Comparison of ENCODE assay signal across 8 cellular contexts in the genomic region with DNA sequence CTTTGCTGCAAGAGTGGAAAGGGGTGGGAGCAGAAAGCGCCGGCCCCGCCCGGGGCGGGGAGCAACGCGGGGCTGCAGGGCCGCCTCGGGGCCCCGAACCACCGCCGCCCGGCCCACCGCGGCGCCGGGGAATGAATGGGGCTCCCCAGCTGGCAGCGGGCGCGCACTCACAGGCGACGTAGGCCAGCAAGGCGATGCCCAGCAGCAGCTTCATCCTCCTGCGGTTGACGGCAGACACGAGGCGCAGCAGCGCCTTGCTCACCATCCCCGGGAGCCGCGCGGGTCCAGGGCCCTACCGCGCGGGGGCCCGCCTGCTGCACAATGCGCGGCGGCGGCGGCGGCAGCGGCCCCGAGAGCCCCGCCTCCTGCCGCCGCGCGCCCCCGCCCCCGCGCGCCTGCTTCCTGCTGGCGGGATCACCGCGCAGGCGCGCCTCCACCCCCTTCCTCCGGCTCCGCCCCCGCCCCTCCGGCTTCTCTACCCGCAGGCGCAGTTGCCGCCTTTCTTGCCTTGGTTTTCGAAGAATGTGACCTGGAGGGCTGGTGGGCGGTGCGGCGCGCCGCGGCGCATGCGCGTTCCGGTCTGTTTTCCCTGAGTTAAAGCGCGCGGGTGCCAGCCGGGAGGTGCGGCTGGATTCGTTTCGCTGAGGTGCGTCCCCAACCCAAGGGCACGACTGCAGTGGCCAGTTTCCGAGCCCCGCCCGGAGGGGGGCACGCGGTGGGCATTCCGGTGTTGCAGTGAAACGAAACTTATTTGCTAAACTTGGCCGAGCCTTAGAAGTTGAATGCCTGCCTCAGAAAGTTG. TPM values are rescaled to one million over a fixed set of nuclear protein-coding genes. Genes with fewer than 3 reads are reported as not detected.
DNase-seq lines count a peak whose midpoint lies in the region; ATAC-seq and TF ChIP-seq lines count a peak whose summit lies in the region.

Gene UXS1 (minus strand): TSS at position 325 of the 802 bp plus-strand sequence. CDS start 60 bp downstream, at position 265.

- H3K4me1 ChIP-seq in RWPE2 (ENCODE audit: insufficient read depth, poor library complexity, severe bottlenecking), result peaks cover 11% of the 10 kb centered on the region

- no peaks in the 10 kb centered on the region for H3K27me3 ChIP-seq in RWPE2 (ENCODE audit: insufficient read depth, poor library complexity, severe bottlenecking)

- DNase-seq in Daoy (ENCODE audit: low read depth) (peak; percentile 97), H4 (ENCODE audit: low spot score) (peak; percentile 93), LoVo (ENCODE audit: low spot score) (peak; percentile 97), RWPE2 (ENCODE audit: low spot score) (peak; percentile 94), fibroblast of peridontal ligament (ENCODE audit: extremely low read depth) (peak; percentile 95)
- DNase-seq in activated T-helper 9 cell treated with anti-CD3 and anti-CD28 coated beads, Interleukin-2, amount 50 U/mL, for 16 hours (ENCODE audit: low read depth), result peak; percentile 99
- DNase-seq in natural killer cell treated with Interleukin-12 subunit alpha and Interleukin-12 subunit beta and Interleukin-15 and Interleukin-18, amount 100 ng/mL, for 72 hours (ENCODE audit: low spot score), result peak; percentile 98
- DNase-seq in stimulated activated naive CD8-positive, alpha-beta T cell treated with anti-CD3 and anti-CD28 coated beads, Interleukin-15, Interleukin-2, amounts not matched to agents 100 U/mL and 50 U/mL, for 24 hours, result peak; percentile 99

- no peak for TF ChIP-seq CTCF in RWPE2 (IDR thresholded peaks at IDR 0.05; ENCODE audit: poor library complexity, severe bottlenecking)

- H3K27ac Mint-ChIP-seq in natural killer cell treated with Interleukin-12 subunit alpha and Interleukin-12 subunit beta and Interleukin-15 and Interleukin-18, amount 100 ng/mL, for 72 hours, result peak within 1 kb of the TSS; percentile 82 to 92

- peak within 1 kb of the TSS; percentile 87 for H3K4me3 Mint-ChIP-seq in natural killer cell treated with Interleukin-12 subunit alpha and Interleukin-12 subunit beta and Interleukin-15 and Interleukin-18, amount 100 ng/mL, for 72 hours

- H3K36me3 ChIP-seq in RWPE2 (ENCODE audit: low read depth), result no peaks in the 10 kb centered on the region

- ATAC-seq in RWPE2 (ENCODE audit: low read depth), result peak; percentile 57
- ATAC-seq in natural killer cell treated with Interleukin-12 subunit alpha and Interleukin-12 subunit beta and Interleukin-15 and Interleukin-18, amount 100 ng/mL, for 72 hours, result peak; percentile 89 to 90
- ATAC-seq in stimulated activated naive CD8-positive, alpha-beta T cell treated with anti-CD3 and anti-CD28 coated beads, Interleukin-15, Interleukin-2, amounts not matched to agents 100 U/mL and 50 U/mL, for 24 hours, result peak; percentile 75

- H3K4me3 ChIP-seq in RWPE2 (ENCODE audit: severe bottlenecking), result peak within 1 kb of the TSS; percentile 68

- H3K9me3 ChIP-seq in RWPE2 (ENCODE audit: severe bottlenecking), result no peaks in the 10 kb centered on the region

- peaks cover 36 to 43% of the 10 kb centered on the region in 2 donors for H3K4me1 Mint-ChIP-seq in natural killer cell treated with Interleukin-12 subunit alpha and Interleukin-12 subunit beta and Interleukin-15 and Interleukin-18, amount 100 ng/mL, for 72 hours (ENCODE audit: low read depth in 2 of 2)

- H3K27me3 Mint-ChIP-seq in natural killer cell treated with Interleukin-12 subunit alpha and Interleukin-12 subunit beta and Interleukin-15 and Interleukin-18, amount 100 ng/mL, for 72 hours, result peaks cover 0 to 5% of the 10 kb centered on the region in 2 donors

- peaks cover 10% of the 10 kb centered on the region for H3K36me3 Mint-ChIP-seq in natural killer cell treated with Interleukin-12 subunit alpha and Interleukin-12 subunit beta and Interleukin-15 and Interleukin-18, amount 100 ng/mL, for 72 hours

- H3K27ac ChIP-seq in RWPE2 (ENCODE audit: poor library complexity, severe bottlenecking), result peak within 1 kb of the TSS; percentile 46

- H3K9me3 Mint-ChIP-seq in natural killer cell treated with Interleukin-12 subunit alpha and Interleukin-12 subunit beta and Interleukin-15 and Interleukin-18, amount 100 ng/mL, for 72 hours, result no peaks in the 10 kb centered on the region

RNA-seq across cellular contexts. Expression of gene UXS1, which starts in this region (rescaled TPM):
- total RNA-seq in Daoy (2014; rRNA removed; shearing (Covaris generic)), result 31.0 and 57.3 TPM in 2 replicates
- total RNA-seq in H4 (2014; rRNA removed; shearing (Covaris generic)), result 31.0 and 49.1 TPM in 2 replicates
- total RNA-seq in natural killer cell treated with Interleukin-12 subunit alpha and Interleukin-12 subunit beta and Interleukin-15 and Interleukin-18, amount 100 ng/mL, for 72 hours, result 100 to 1,000 TPM; 104 to 116 TPM

Comparison
In these comparisons a context has a peak if more than half of its experiments do, and no peak if none do; other contexts are left out.
1. Peak in every context shown above with its lines: DNase-seq, ATAC-seq, H3K4me3 ChIP-seq and H3K27ac ChIP-seq.